In the genomic region with DNA sequence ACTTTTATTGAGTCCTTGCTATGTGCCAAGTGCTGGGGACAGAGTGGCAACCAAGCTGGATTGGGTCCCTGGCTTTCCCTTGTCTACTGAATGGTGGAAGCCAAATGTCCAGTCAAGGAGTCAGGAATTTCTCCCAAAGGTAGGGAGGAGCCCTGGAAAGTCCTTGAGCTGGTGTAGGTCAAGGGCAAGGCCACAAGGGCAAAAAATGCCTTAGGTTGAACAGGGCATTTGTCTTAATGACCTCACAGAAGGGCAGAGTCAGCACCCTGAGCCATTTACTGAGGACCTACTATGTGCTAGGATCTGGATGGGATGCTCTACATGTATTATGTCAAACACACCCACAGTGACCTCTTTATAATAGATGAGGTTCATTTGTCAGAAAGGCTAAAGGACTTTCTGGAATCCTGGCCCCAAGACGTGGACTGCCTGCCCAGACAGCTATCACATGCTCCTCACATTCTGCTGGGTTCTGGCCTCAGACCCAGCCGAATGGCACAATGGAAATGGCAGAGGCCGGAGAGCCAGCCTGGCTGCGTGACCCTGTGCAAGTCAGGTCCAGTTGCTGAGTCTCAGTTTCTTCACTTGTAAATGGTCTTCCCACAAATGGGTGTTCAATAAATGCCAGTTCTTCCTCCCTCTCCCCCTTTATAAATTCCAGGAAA, we compare ENCODE assay signal across 16 cellular contexts. TPM values are rescaled to one million over a fixed set of nuclear protein-coding genes. Genes with fewer than 3 reads are reported as not detected.
A peak's percentile ranks its signal among the peaks of the same experiment; 100 is the strongest.
DNase-seq lines count a peak whose midpoint lies in the region; ATAC-seq, FAIRE-seq and TF ChIP-seq lines count a peak whose summit lies in the region.
"Had no signal": no experiment of that assay in that cellular context is flagged by ENCODE, and none has a peak within 500 bp of the region (broad histone marks: within the 10 kb centered on the region; RNA-seq: fewer than 3 reads in every experiment).

No MANE protein-coding gene starts in this region.

- POLR2A ChIA-PET in Caco-2 (lab: Charles Lee) (no interaction called here), HepG2 (lab: Yijun Ruan, JAX) (interaction anchor here (0.9 to 2.0 kb wide), 7 partner anchors 13 to 48 kb away, joined by 3 to 12 read pairs (median 4); no protein-coding TSS in a partner anchor)
- POLR2A ChIA-PET in CD8-positive, alpha-beta T cell (lab: Charles Lee): no interaction called here

- H3K4me1 Mint-ChIP-seq in Caco-2 (ENCODE audit: low read depth, unreplicated experiment): peaks cover 20% of the 10 kb centered on the region
- H3K4me1 Mint-ChIP-seq in stimulated activated memory B cell treated with anti-CD40 and anti-IgM and Interleukin-4, amounts not matched to agents 10 μg/mL and 1 μg/mL and 100 μg/mL, for 72 hours: no peaks in the 10 kb centered on the region
- no peaks in the 10 kb centered on the region for H3K4me1 Mint-ChIP-seq in CD8-positive, alpha-beta T cell (ENCODE audit: low read depth)

- H3K4me3 ChIP-seq in Caco-2 (ENCODE audit: low read depth, low read length) (no peak overlapping the region), SJCRH30 (no peak overlapping the region), HepG2 (replicated peaks in 1 of 3; ENCODE audit: insufficient read depth in 1 of 3, low read depth in 2 of 3, low read length in 3 of 3) (no peak overlapping the region), gastrocnemius medialis (no peak overlapping the region)
- H3K4me3 ChIP-seq in CD8-positive, alpha-beta T cell (ENCODE audit: low read depth, low read length): no peak overlapping the region
- H3K4me3 ChIP-seq: GM23338 had no signal

- in situ Hi-C loops in HepG2 (cut with HindIII; ENCODE audit: extremely low pct_ligation_motif_present, low pct_unique_long_range_greater_than_20kb): no loop called here
- in situ Hi-C loops in gastrocnemius medialis (cut with MboI; ENCODE audit: low sequenced_read_pairs in 4 of 4): no loop called here

- no peak overlapping the region for H3K4me3 Mint-ChIP-seq in Caco-2 (ENCODE audit: unreplicated experiment)
- H3K4me3 Mint-ChIP-seq in stimulated activated memory B cell treated with anti-CD40 and anti-IgM and Interleukin-4, amounts not matched to agents 10 μg/mL and 1 μg/mL and 100 μg/mL, for 72 hours: no peak overlapping the region
- no peak overlapping the region for H3K4me3 Mint-ChIP-seq in CD8-positive, alpha-beta T cell
- H3K4me3 Mint-ChIP-seq: CD4-positive, alpha-beta T cell; GM23338 had no signal

- 0 out of 2 replicates have a peak overlapping the region, but pooled peaks have one; percentile 52 for H3K4me2 ChIP-seq in HepG2 (ENCODE audit: low read depth, low read length)
- H3K4me2 ChIP-seq: GM23338 had no signal

- no peak overlapping the region for H3K9ac ChIP-seq in HepG2 (ENCODE audit: insufficient read depth, low read depth, low read length)

- DNase-seq in Caco-2: peak in 1 of 2 experiments; percentile 19
- no peak for DNase-seq in SJCRH30
- no peak for DNase-seq in HepG2 (ENCODE audit: low spot score)
- DNase-seq in gastrocnemius medialis: peak; percentile 41 to 48
- DNase-seq in CD8-positive, alpha-beta T cell: no peak
- DNase-seq: CD4-positive, alpha-beta T cell; MV-4-11; NCI-H1417 treated with DMSO at 0.1 percent for 48 hours; NCI-H1930; OCI-M1 had no signal

- no peaks in the 10 kb centered on the region for H3K27me3 Mint-ChIP-seq in Caco-2 (ENCODE audit: insufficient read depth, unreplicated experiment)
- peaks cover 36% of the 10 kb centered on the region for H3K27me3 Mint-ChIP-seq in stimulated activated memory B cell treated with anti-CD40 and anti-IgM and Interleukin-4, amounts not matched to agents 10 μg/mL and 1 μg/mL and 100 μg/mL, for 72 hours
- peaks cover 11% of the 10 kb centered on the region for H3K27me3 Mint-ChIP-seq in CD8-positive, alpha-beta T cell (ENCODE audit: low read depth)

- peak overlapping the region; percentile 71 for H3K27ac Mint-ChIP-seq in Caco-2 (ENCODE audit: unreplicated experiment)
- no peak overlapping the region for H3K27ac Mint-ChIP-seq in stimulated activated memory B cell treated with anti-CD40 and anti-IgM and Interleukin-4, amounts not matched to agents 10 μg/mL and 1 μg/mL and 100 μg/mL, for 72 hours
- H3K27ac Mint-ChIP-seq in CD8-positive, alpha-beta T cell: no peak overlapping the region
- H3K27ac Mint-ChIP-seq: CD4-positive, alpha-beta T cell; GM23338 had no signal

- CTCF ChIA-PET in Caco-2 (lab: Charles Lee): no interaction called here
- CTCF ChIA-PET in HepG2 (lab: Yijun Ruan, JAX; ENCODE audit: low intra/inter-chr PET ratio, low total read pairs): no interaction called here
- CTCF ChIA-PET in CD8-positive, alpha-beta T cell (lab: Charles Lee): interaction anchor here (0.8 to 1.2 kb wide), 2 partner anchors 12 to 30 kb away, joined by 3 read pairs; no protein-coding TSS in a partner anchor

- H3K9me3 ChIP-seq in Caco-2 (peaks cover under 1% of the 10 kb centered on the region; the same call in 1 of the 2 replicates), SJCRH30 (replicated peaks) (no peaks in the 10 kb centered on the region), HepG2 (ENCODE audit: low read length) (no peaks in the 10 kb centered on the region), gastrocnemius medialis (no peaks in the 10 kb centered on the region)
- H3K9me3 ChIP-seq in CD8-positive, alpha-beta T cell (ENCODE audit: low read length): no peaks in the 10 kb centered on the region

- H3K4me1 ChIP-seq in Caco-2: peaks cover 28% of the 10 kb centered on the region
- H3K4me1 ChIP-seq in SJCRH30: peaks cover 40% of the 10 kb centered on the region
- peaks cover 39% of the 10 kb centered on the region for H3K4me1 ChIP-seq in HepG2 (ENCODE audit: insufficient read depth, low read length)
- H3K4me1 ChIP-seq in gastrocnemius medialis: peaks cover 17 to 26% of the 10 kb centered on the region in 2 donors
- H3K4me1 ChIP-seq in CD8-positive, alpha-beta T cell (ENCODE audit: insufficient read depth, low read length): no peaks in the 10 kb centered on the region

- H3K27ac ChIP-seq in SJCRH30: peak overlapping the region; percentile 89
- no peak overlapping the region for H3K27ac ChIP-seq in HepG2 (ENCODE audit: extremely low read length, insufficient read depth, low read length)
- peak overlapping the region; percentile 58 to 74 (median 62) for H3K27ac ChIP-seq in gastrocnemius medialis
- no peak overlapping the region for H3K27ac ChIP-seq in CD8-positive, alpha-beta T cell (ENCODE audit: low read depth, low read length)
- H3K27ac ChIP-seq: RWPE1 had no signal

- TF ChIP-seq RAD21 in HepG2 (CRISPR knock-in tag; IDR thresholded peaks at IDR 0.05): no peak

- TF ChIP-seq POLR2A in HepG2 (IDR thresholded peaks at IDR 0.05; ENCODE audit: insufficient read depth in 1 of 2, low read depth in 2 of 2, low read length in 2 of 2) (no peak), gastrocnemius medialis (IDR thresholded peaks at IDR 0.05) (no peak)

- H3K27me3 ChIP-seq in Caco-2 (replicated peaks; ENCODE audit: control insufficient read depth, insufficient read depth, low read length) (no peaks in the 10 kb centered on the region), SJCRH30 (no peaks in the 10 kb centered on the region), HepG2 (ENCODE audit: control insufficient read depth in 1 of 2, insufficient read depth in 2 of 2, low read length in 2 of 2) (no peaks in the 10 kb centered on the region), gastrocnemius medialis (no peaks in the 10 kb centered on the region)
- no peaks in the 10 kb centered on the region for H3K27me3 ChIP-seq in CD8-positive, alpha-beta T cell (ENCODE audit: insufficient read depth, low read length)

- intact Hi-C loops in Caco-2 (cut with micrococcal nuclease; ENCODE audit: unreplicated experiment) (no loop called here), HepG2 (cut with micrococcal nuclease; ENCODE audit: unreplicated experiment) (no loop called here), gastrocnemius medialis (cut with DNase I; ENCODE audit: low total_unique reads) (no loop called here)
- intact Hi-C loops in CD8-positive, alpha-beta T cell (cut with DNase I, micrococcal nuclease): no loop called here

- no TSS peak for BruUV-seq in Caco-2 (replicated peaks; lab: Mats Ljungman, UMichigan)
- BruUV-seq in HepG2 (replicated peaks; lab: Mats Ljungman, UMichigan): no TSS peak

- WGBS in HepG2 (ENCODE audit: low lambda C conversion rate): 95% methylated on average over 4 of the region's 4 CpGs

- no peak overlapping the region for H2AFZ ChIP-seq in HepG2 (ENCODE audit: low read length)

- TF ChIP-seq CTCF in Caco-2 (IDR thresholded peaks at IDR 0.05; ENCODE audit: insufficient read depth in 1 of 2, low read depth in 1 of 2, low read length in 1 of 2, severe bottlenecking in 1 of 2, unreplicated experiment in 1 of 2) (no peak), HepG2 (CRISPR knock-in tag; IDR thresholded peaks at IDR 0.05) (no peak), gastrocnemius medialis (IDR thresholded peaks at IDR 0.05 in 4 of 5, conservative IDR thresholded peaks at IDR 0.05 in 1 of 5) (no peak)
- no peak for TF ChIP-seq CTCF in CD8-positive, alpha-beta T cell (IDR thresholded peaks at IDR 0.05)

- no peaks in the 10 kb centered on the region for H3K9me3 Mint-ChIP-seq in Caco-2 (ENCODE audit: unreplicated experiment)
- H3K9me3 Mint-ChIP-seq in stimulated activated memory B cell treated with anti-CD40 and anti-IgM and Interleukin-4, amounts not matched to agents 10 μg/mL and 1 μg/mL and 100 μg/mL, for 72 hours: no peaks in the 10 kb centered on the region
- H3K9me3 Mint-ChIP-seq in CD8-positive, alpha-beta T cell: no peaks in the 10 kb centered on the region
- H3K9me3 Mint-ChIP-seq: CD4-positive, alpha-beta T cell had no signal

- peaks cover 5% of the 10 kb centered on the region for H3K36me3 Mint-ChIP-seq in Caco-2 (ENCODE audit: insufficient read depth, unreplicated experiment)
- no peaks in the 10 kb centered on the region for H3K36me3 Mint-ChIP-seq in stimulated activated memory B cell treated with anti-CD40 and anti-IgM and Interleukin-4, amounts not matched to agents 10 μg/mL and 1 μg/mL and 100 μg/mL, for 72 hours
- H3K36me3 Mint-ChIP-seq in CD8-positive, alpha-beta T cell: no peaks in the 10 kb centered on the region

- no peak for FAIRE-seq in HepG2 (lab: Jason Lieb, UNC)

- no peaks in the 10 kb centered on the region for H4K20me1 ChIP-seq in HepG2 (ENCODE audit: insufficient read depth, low read length)

- ATAC-seq in HepG2 (no peak), gastrocnemius medialis (peak; percentile 64 to 68), GM21717 (IDR thresholded peaks at IDR 0.05; ENCODE audit: unreplicated experiment) (no peak)
- ATAC-seq in stimulated activated memory B cell treated with anti-CD40 and anti-IgM and Interleukin-4, amounts not matched to agents 10 μg/mL and 1 μg/mL and 100 μg/mL, for 72 hours: no peak
- ATAC-seq in CD8-positive, alpha-beta T cell: no peak
- ATAC-seq: GM23338, HCT116 had no signal

- no peak for TF ChIP-seq EP300 in HepG2 (IDR thresholded peaks at IDR 0.05; ENCODE audit: low read depth in 2 of 2, low read length in 2 of 2)
- TF ChIP-seq EP300 in HepG2 (CRISPR knock-in tag; IDR thresholded peaks at IDR 0.05; ENCODE audit: borderline replicate concordance): no peak

- H3K36me3 ChIP-seq in Caco-2 (ENCODE audit: control insufficient read depth, insufficient read depth, low read length) (no peaks in the 10 kb centered on the region), SJCRH30 (no peaks in the 10 kb centered on the region), HepG2 (replicated peaks in 1 of 2; ENCODE audit: control insufficient read depth in 1 of 2, insufficient read depth in 2 of 2, low read length in 2 of 2) (peaks cover 1 to 5% of the 10 kb centered on the region in 2 experiments; a peak in 2 of 5 replicates), gastrocnemius medialis (no peaks in the 10 kb centered on the region)
- H3K36me3 ChIP-seq in CD8-positive, alpha-beta T cell (ENCODE audit: insufficient read depth, low read length): no peaks in the 10 kb centered on the region

- no peaks in the 10 kb centered on the region for H3K79me2 ChIP-seq in HepG2 (ENCODE audit: insufficient read depth, low read length)

RNA-seq across cellular contexts. Expression of a gene that starts 17.7 kb away (rescaled TPM):
- total RNA-seq in Caco-2 (2022) (0.39 and 0.56 TPM in 2 replicates), HepG2 (2016; rRNA removed; fragmentation: Illumina TruSeq; extraction: Trizol) (27.2 and 27.8 TPM in 2 replicates), gastrocnemius medialis (under 1 TPM in 3 of 4 donors, not detected in 1; 0.10 to 0.66 (median 0.49) TPM)
- 0.18 TPM in 1 of 2 replicates, not detected in the other for total RNA-seq in SJCRH30 (2014; rRNA removed; shearing (Covaris generic))
- total RNA-seq in HepG2 (2016; cell fraction: cytosol; rRNA removed; fragmentation: Illumina TruSeq; extraction: Trizol; ENCODE audit: low read depth): 4.8 and 5.4 TPM in 2 replicates
- 22.9 and 26.8 TPM in 2 replicates for total RNA-seq in HepG2 (2016; cell fraction: insoluble cytoplasmic fraction; rRNA removed; fragmentation: Illumina TruSeq; extraction: Trizol)
- 15.9 and 17.2 TPM in 2 replicates for total RNA-seq in HepG2 (2016; cell fraction: membrane; rRNA removed; fragmentation: Illumina TruSeq; extraction: Trizol)
- 23.2 and 30.7 TPM in 2 replicates for total RNA-seq in HepG2 (2016; cell fraction: nucleus; rRNA removed; fragmentation: Illumina TruSeq; extraction: Trizol)
- 27.8 and 30.0 TPM in 2 replicates for polyA plus RNA-seq in HepG2 (2011; rRNA removed)
- 25.4 and 28.6 TPM in 2 replicates for polyA plus RNA-seq in HepG2 (2011; cell fraction: cytosol; rRNA removed)
- 30.4 and 30.7 TPM in 2 replicates for polyA plus RNA-seq in HepG2 (2011; cell fraction: nucleus; rRNA removed)
- polyA plus RNA-seq in HepG2 (2012): 9.6 and 16.8 TPM in 2 replicates
- 3.9 and 4.1 TPM in 2 replicates for polyA plus RNA-seq in HepG2 (2016; cell fraction: cytosol; fragmentation: Illumina TruSeq; extraction: Trizol; ENCODE audit: low read depth)
- 23.3 and 25.4 TPM in 2 replicates for polyA plus RNA-seq in HepG2 (2016; cell fraction: insoluble cytoplasmic fraction; fragmentation: Illumina TruSeq; extraction: Trizol; ENCODE audit: low read depth)
- 10.3 and 11.1 TPM in 2 replicates for polyA plus RNA-seq in HepG2 (2016; cell fraction: membrane; fragmentation: Illumina TruSeq; extraction: Trizol; ENCODE audit: low read depth)
- 45.1 and 45.8 TPM in 2 replicates for polyA plus RNA-seq in HepG2 (2016; cell fraction: nucleus; fragmentation: Illumina TruSeq; extraction: Trizol; ENCODE audit: insufficient read depth, low read depth)
- polyA minus RNA-seq in HepG2 (2011; rRNA and poly(A)+ RNA removed; ENCODE audit: low replicate concordance): 0.12 and 81.9 TPM in 2 replicates
- polyA minus RNA-seq in HepG2 (2011; cell fraction: cytosol; rRNA and poly(A)+ RNA removed): 16.4 and 16.5 TPM in 2 replicates
- polyA minus RNA-seq in HepG2 (2011; cell fraction: nucleus; rRNA and poly(A)+ RNA removed): 29.9 and 35.7 TPM in 2 replicates
- total RNA-seq in CD8-positive, alpha-beta T cell: not detected
- total RNA-seq: CD4-positive, alpha-beta T cell; GM23338; SK-MEL-5 had no signal
- polyA plus RNA-seq: GM23338 had no signal

RNA-seq across cellular contexts. Expression of a gene that starts 33.3 kb away (rescaled TPM):
- total RNA-seq in Caco-2 (2022) (73.6 and 75.8 TPM in 2 replicates), HepG2 (2016; rRNA removed; fragmentation: Illumina TruSeq; extraction: Trizol) (39.4 and 65.6 TPM in 2 replicates), gastrocnemius medialis (1 to 10 TPM; 2.1 to 4.9 (median 4.1) TPM)
- 0.67 and 1.3 TPM in 2 replicates for total RNA-seq in SJCRH30 (2014; rRNA removed; shearing (Covaris generic))
- 13.6 and 17.8 TPM in 2 replicates for total RNA-seq in HepG2 (2016; cell fraction: cytosol; rRNA removed; fragmentation: Illumina TruSeq; extraction: Trizol; ENCODE audit: low read depth)
- 37.7 and 67.0 TPM in 2 replicates for total RNA-seq in HepG2 (2016; cell fraction: insoluble cytoplasmic fraction; rRNA removed; fragmentation: Illumina TruSeq; extraction: Trizol)
- 33.7 and 43.0 TPM in 2 replicates for total RNA-seq in HepG2 (2016; cell fraction: membrane; rRNA removed; fragmentation: Illumina TruSeq; extraction: Trizol)
- 51.0 and 57.6 TPM in 2 replicates for total RNA-seq in HepG2 (2016; cell fraction: nucleus; rRNA removed; fragmentation: Illumina TruSeq; extraction: Trizol)
- polyA plus RNA-seq in HepG2 (2011; rRNA removed): 39.0 and 47.6 TPM in 2 replicates
- 38.9 and 41.0 TPM in 2 replicates for polyA plus RNA-seq in HepG2 (2011; cell fraction: cytosol; rRNA removed)
- 13.1 and 13.7 TPM in 2 replicates for polyA plus RNA-seq in HepG2 (2011; cell fraction: nucleus; rRNA removed)
- 15.7 and 19.7 TPM in 2 replicates for polyA plus RNA-seq in HepG2 (2012)
- 13.9 and 19.4 TPM in 2 replicates for polyA plus RNA-seq in HepG2 (2016; cell fraction: cytosol; fragmentation: Illumina TruSeq; extraction: Trizol; ENCODE audit: low read depth)
- 39.1 and 40.5 TPM in 2 replicates for polyA plus RNA-seq in HepG2 (2016; cell fraction: insoluble cytoplasmic fraction; fragmentation: Illumina TruSeq; extraction: Trizol; ENCODE audit: low read depth)
- polyA plus RNA-seq in HepG2 (2016; cell fraction: membrane; fragmentation: Illumina TruSeq; extraction: Trizol; ENCODE audit: low read depth): 26.5 and 38.6 TPM in 2 replicates
- 85.2 and 85.5 TPM in 2 replicates for polyA plus RNA-seq in HepG2 (2016; cell fraction: nucleus; fragmentation: Illumina TruSeq; extraction: Trizol; ENCODE audit: insufficient read depth, low read depth)
- 9.8 and 63.2 TPM in 2 replicates for polyA minus RNA-seq in HepG2 (2011; rRNA and poly(A)+ RNA removed; ENCODE audit: low replicate concordance)
- polyA minus RNA-seq in HepG2 (2011; cell fraction: cytosol; rRNA and poly(A)+ RNA removed): 11.2 and 11.5 TPM in 2 replicates
- 9.3 and 9.8 TPM in 2 replicates for polyA minus RNA-seq in HepG2 (2011; cell fraction: nucleus; rRNA and poly(A)+ RNA removed)
- total RNA-seq in CD8-positive, alpha-beta T cell: not detected

Comparison
In these comparisons a context has a peak if more than half of its experiments do, and no peak if none do; other contexts are left out.
1. DNase-seq: peak in gastrocnemius medialis (2 of 2); none in SJCRH30 (0 of 2), HepG2 (single experiment) and CD8-positive, alpha-beta T cell (0 of 7).
2. H3K27ac ChIP-seq: peak in SJCRH30 (single experiment) and gastrocnemius medialis (4 of 4); none in HepG2 (single experiment) and CD8-positive, alpha-beta T cell (single experiment).
3. ATAC-seq: peak in gastrocnemius medialis (2 of 2); none in HepG2 (single experiment), stimulated activated memory B cell treated with anti-CD40 and anti-IgM and Interleukin-4, amounts not matched to agents 10 μg/mL and 1 μg/mL and 100 μg/mL, for 72 hours (single experiment), CD8-positive, alpha-beta T cell (single experiment) and GM21717 (single experiment).